In genomic region chr11:93630037-93630436, GRCh38 we compare ENCODE assay signal across 1 cellular context.
TF ChIP-seq lines count a peak whose summit lies in the region.

No MANE protein-coding gene starts in this region.

TF ChIP-seq in HepG2, 621 proteins besides CTCF, POLR2A, EP300 and RAD21 (continued from another document):
- TF ChIP-seq GATAD2A (CRISPR knock-in tag; IDR thresholded peaks at IDR 0.05) (0 out of 2 replicates have a peak, but pooled peaks have one; percentile 15), SOX13 (IDR thresholded peaks at IDR 0.05) (no peak), SOX13 (CRISPR knock-in tag; conservative IDR thresholded peaks at IDR 0.05 in 1 of 2, IDR thresholded peaks at IDR 0.05 in 1 of 2) (0 out of 4 replicates have a peak, but pooled peaks of 1 of the 2 experiments have one; percentile 21), HNF4G (IDR thresholded peaks at IDR 0.05; ENCODE audit: borderline replicate concordance, low read depth, low read length) (no peak), HNF4G (CRISPR knock-in tag; IDR thresholded peaks at IDR 0.05; ENCODE audit: borderline replicate concordance, low read depth) (no peak), ZZZ3 (CRISPR knock-in tag; IDR thresholded peaks at IDR 0.05; ENCODE audit: borderline replicate concordance) (no peak), SNAPC2 (CRISPR knock-in tag; IDR thresholded peaks at IDR 0.05) (no peak), FOXO1 (CRISPR knock-in tag; IDR thresholded peaks at IDR 0.05) (no peak), ZNF276 (CRISPR knock-in tag; IDR thresholded peaks at IDR 0.05; ENCODE audit: low read depth) (no peak), THAP8 (CRISPR knock-in tag; IDR thresholded peaks at IDR 0.05; ENCODE audit: borderline replicate concordance) (no peak), FOXC1 (CRISPR knock-in tag; IDR thresholded peaks at IDR 0.05; ENCODE audit: borderline replicate concordance) (no peak), ZNF558 (CRISPR knock-in tag; IDR thresholded peaks at IDR 0.05; ENCODE audit: borderline replicate concordance) (no peak), ZNF644 (CRISPR knock-in tag; IDR thresholded peaks at IDR 0.05; ENCODE audit: low read depth) (peak; percentile 37; the same call in 1 of the 2 replicates), CHD4 (IDR thresholded peaks at IDR 0.05; ENCODE audit: borderline replicate concordance, low read length) (no peak), SOX5 (CRISPR knock-in tag; IDR thresholded peaks at IDR 0.05; ENCODE audit: borderline replicate concordance) (no peak)
